In genomic region chr11:125263268-125263790, GRCh38 we compare ENCODE assay signal across 10 cellular contexts.
DNase-seq lines count a peak whose midpoint lies in the region; ATAC-seq, FAIRE-seq and TF ChIP-seq lines count a peak whose summit lies in the region.
"Had no signal": no experiment of that assay in that cellular context is flagged by ENCODE, and none has a peak within 500 bp of the region (broad histone marks: within the 10 kb centered on the region; RNA-seq: fewer than 3 reads in every experiment).

No MANE protein-coding gene starts in this region.

- CTCF ChIA-PET in A673 (lab: Charles Lee) = no interaction called here

- peak; percentile 69 for ATAC-seq in mucosa of descending colon

- no peak for TF ChIP-seq POLR2A in H54 (IDR thresholded peaks at IDR 0.05; ENCODE audit: low read depth, low read length)

- no peak for FAIRE-seq in H54 (lab: Jason Lieb, UNC)
- FAIRE-seq: G401.6 had no signal

- DNase-seq in A673 (ENCODE audit: low spot score) = peak; percentile 77
- DNase-seq in NCI-H1092 treated with DMSO at 0.1 percent for 48 hours (lab: John Stamatoyannopoulos, UW) = peak; percentile 51
- peak; percentile 91 for DNase-seq in fibroblast of mammary gland (ENCODE audit: low read depth)
- peak; percentile 47 to 77 (median 70) for DNase-seq in mucosa of descending colon
- DNase-seq in activated gamma-delta T cell treated with Interleukin-2 at 50 U/mL for 16 hours = no peak
- DNase-seq in effector memory CD4-positive, alpha-beta T cell = no peak
- no peak for DNase-seq in H54 (ENCODE audit: insufficient read length, low spot score)
- no peak for DNase-seq in NCI-H1930 (lab: John Stamatoyannopoulos, UW)

- no peaks in the 10 kb centered on the region for H3K27me3 ChIP-seq in A673 (replicated peaks; ENCODE audit: insufficient read depth, low read depth, low read length, poor library complexity)
- no peaks in the 10 kb centered on the region for H3K27me3 ChIP-seq in effector memory CD4-positive, alpha-beta T cell (replicated peaks; ENCODE audit: control insufficient read depth, insufficient read depth, low read length, poor library complexity, severe bottlenecking)

- intact Hi-C loops in A673 (cut with micrococcal nuclease; ENCODE audit: unreplicated experiment) (no loop called here), mucosa of descending colon (cut with DNase I, micrococcal nuclease) (no loop called here)

- POLR2A ChIA-PET in A673 (lab: Charles Lee; ENCODE audit: low non-redundant PET) = no interaction called here

- no peak overlapping the region for H3K27ac ChIP-seq in A673 (ENCODE audit: low read depth, low read length, poor library complexity, severe bottlenecking)
- no peak overlapping the region for H3K27ac ChIP-seq in effector memory CD4-positive, alpha-beta T cell (ENCODE audit: insufficient read depth, low read length, poor library complexity, severe bottlenecking)
- H3K27ac ChIP-seq: neutrophil had no signal

- H3K4me3 ChIP-seq in A673 (ENCODE audit: low read depth, low read length, poor library complexity, severe bottlenecking) (no peak overlapping the region), fibroblast of mammary gland (ENCODE audit: control insufficient read depth, low read depth, low read length) (no peak overlapping the region), mucosa of descending colon (no peak overlapping the region)
- H3K4me3 ChIP-seq in effector memory CD4-positive, alpha-beta T cell (ENCODE audit: insufficient read depth, low read depth, low read length, poor library complexity, severe bottlenecking) = no peak overlapping the region

- H3K9me3 ChIP-seq in A673 (ENCODE audit: low read depth, low read length, poor library complexity, severe bottlenecking) (no peaks in the 10 kb centered on the region), mucosa of descending colon (no peaks in the 10 kb centered on the region)
- H3K9me3 ChIP-seq in effector memory CD4-positive, alpha-beta T cell (ENCODE audit: control insufficient read depth, low read length) = no peaks in the 10 kb centered on the region
- H3K9me3 ChIP-seq: neutrophil had no signal

- no peak for TF ChIP-seq CTCF in A673 (conservative IDR thresholded peaks at IDR 0.05; ENCODE audit: low read depth, low read length)
- no peak for TF ChIP-seq CTCF in fibroblast of mammary gland (conservative IDR thresholded peaks at IDR 0.05; ENCODE audit: control insufficient read depth, insufficient read depth, low read depth, low read length)
- TF ChIP-seq CTCF in mucosa of descending colon (IDR thresholded peaks at IDR 0.05) = no peak

- H3K4me1 ChIP-seq in A673 (ENCODE audit: insufficient read depth, low read length, poor library complexity, severe bottlenecking) = peaks cover 13% of the 10 kb centered on the region
- no peaks in the 10 kb centered on the region for H3K4me1 ChIP-seq in mucosa of descending colon (ENCODE audit: low read depth)
- H3K4me1 ChIP-seq in effector memory CD4-positive, alpha-beta T cell (ENCODE audit: control insufficient read depth, insufficient read depth, low read length, poor library complexity, severe bottlenecking) = no peaks in the 10 kb centered on the region

- no TSS peak for BruUV-seq in A673 (replicated peaks; lab: Mats Ljungman, UMichigan)

- H3K36me3 ChIP-seq in A673 (ENCODE audit: insufficient read depth, low read length, poor library complexity, severe bottlenecking) (no peaks in the 10 kb centered on the region), mucosa of descending colon (ENCODE audit: low read depth) (no peaks in the 10 kb centered on the region)
- no peaks in the 10 kb centered on the region for H3K36me3 ChIP-seq in effector memory CD4-positive, alpha-beta T cell (ENCODE audit: control insufficient read depth, insufficient read depth, low read length)
- H3K36me3 ChIP-seq: neutrophil had no signal

Comparison
In these comparisons a context has a peak if more than half of its experiments do, and no peak if none do; other contexts are left out.
1. DNase-seq: peak in A673 (single experiment), NCI-H1092 treated with DMSO at 0.1 percent for 48 hours (single experiment), fibroblast of mammary gland (single experiment) and mucosa of descending colon (3 of 3); none in activated gamma-delta T cell treated with Interleukin-2 at 50 U/mL for 16 hours (single experiment), effector memory CD4-positive, alpha-beta T cell (0 of 3), H54 (single experiment) and NCI-H1930 (0 of 2).